8 cellular contexts compared by ENCODE assay signal in the genomic region with DNA sequence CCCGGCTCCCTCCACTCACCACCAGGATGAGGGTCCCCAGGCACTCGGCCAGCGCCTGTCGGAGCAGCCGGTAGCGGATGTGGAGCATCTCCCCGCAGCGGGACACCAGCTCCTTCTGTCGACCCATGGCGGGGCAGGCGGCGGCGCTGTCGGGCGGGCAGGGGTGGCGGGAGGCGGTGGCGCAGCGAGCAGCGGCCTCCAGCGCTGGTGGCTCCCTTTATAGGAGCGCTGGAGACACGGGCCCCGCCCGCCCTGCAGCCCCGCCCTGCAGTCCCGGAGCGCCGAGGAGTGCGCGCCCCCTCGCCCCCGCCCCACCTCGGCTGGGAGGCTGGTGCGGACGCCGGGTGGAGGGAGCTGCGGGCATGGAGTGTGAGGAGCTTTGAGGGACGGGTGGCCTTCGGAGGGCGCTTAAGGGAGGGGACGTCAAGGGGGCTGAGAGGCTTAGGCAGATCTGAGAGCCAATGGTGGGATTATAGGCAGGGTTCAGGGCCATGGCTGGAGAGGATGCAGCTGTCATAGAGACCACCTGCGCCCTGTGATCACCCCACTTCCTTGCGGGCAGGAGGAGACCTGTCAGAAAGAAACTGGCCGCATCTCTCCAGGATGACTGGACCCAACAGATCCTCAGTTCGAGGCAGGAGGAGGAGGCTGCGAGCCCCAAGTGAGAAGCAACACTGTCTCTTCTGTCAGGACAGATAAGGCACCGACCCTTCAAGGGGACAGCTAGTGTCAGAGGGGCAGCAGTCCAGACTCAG. TPM values are rescaled to one million over a fixed set of nuclear protein-coding genes. Genes with fewer than 3 reads are reported as not detected.
DNase-seq lines count a peak whose midpoint lies in the region; ATAC-seq and TF ChIP-seq lines count a peak whose summit lies in the region.

Gene AQP3 (minus strand): TSS at position 190 of the 755 bp plus-strand sequence. CDS start 63 bp downstream, at position 127.

- WGBS in right lobe of liver (ENCODE audit: insufficient coverage, low coverage, low lambda C conversion rate, missing lambda C conversion rate): 0% methylated on average over 2 of the region's 48 CpGs

- DNase-seq in AG04450 (ENCODE audit: low read depth, low spot score) (no peak), GM19238 (ENCODE audit: insufficient read length, low spot score) (peak; percentile 54), NCI-H1105 (lab: John Stamatoyannopoulos, UW) (peak; percentile 43), coronary artery (ENCODE audit: low spot score) (no peak), right lobe of liver (peak; percentile 80 to 84 (median 84))
- peak; percentile 33 for DNase-seq in activated CD4-positive, CD25-positive, alpha-beta regulatory T cell treated with anti-CD3 and anti-CD28 coated beads, Interleukin-2, amount 50 U/mL, for 16 hours (ENCODE audit: low read depth, low spot score)
- DNase-seq in stimulated activated CD4-positive, alpha-beta T cell treated with anti-CD3 and anti-CD28 coated beads, Interleukin-4, amount 100 ng/mL, for 48 hours (ENCODE audit: low read depth in 2 of 2): peak; percentile 50 to 57
- DNase-seq in NK-92 treated with Interleukin-12 subunit alpha and Interleukin-12 subunit beta, amount 100 ng/mL, for 24 hours (lab: John Stamatoyannopoulos, UW): no peak

- H3K4me3 ChIP-seq in AG04450 (ENCODE audit: low read depth, low read length) (peak within 1 kb of the TSS; percentile 55), coronary artery (peak within 1 kb of the TSS; percentile 71), right lobe of liver (peak within 1 kb of the TSS; percentile 68 to 73 (median 73))

- TF ChIP-seq CTCF in AG04450 (IDR thresholded peaks at IDR 0.05; ENCODE audit: low read depth, low read length): 0 out of 2 replicates have a peak, but pooled peaks have one; percentile 25
- peak; percentile 30 for TF ChIP-seq CTCF in coronary artery (IDR thresholded peaks at IDR 0.05)
- peak; percentile 28 to 38 (median 36) for TF ChIP-seq CTCF in right lobe of liver (IDR thresholded peaks at IDR 0.05)

- peaks cover 0 to 18% (median 2%) of the 10 kb centered on the region in 4 donors for H3K36me3 ChIP-seq in right lobe of liver

- peak; percentile 80 for TF ChIP-seq POLR2A in right lobe of liver (IDR thresholded peaks at IDR 0.05)

- CTCF ChIA-PET in AG04450 (lab: Charles Lee): interaction anchor here (0.6 to 2.4 kb wide), 18 partner anchors 8 to 161 kb away, joined by 3 to 16 read pairs (median 3); no protein-coding TSS in a partner anchor

- POLR2A ChIA-PET in AG04450 (lab: Yijun Ruan, JAX): interaction anchor here (0.6 kb wide), 1 partner anchor 145 kb away, joined by 3 read pairs; no protein-coding TSS in a partner anchor

- H3K9me3 ChIP-seq in AG04450 (ENCODE audit: control insufficient read depth, insufficient read depth, low read length): no peaks in the 10 kb centered on the region
- no peaks in the 10 kb centered on the region for H3K9me3 ChIP-seq in right lobe of liver

- H3K4me1 ChIP-seq in right lobe of liver: peaks cover 0 to 42% (median 8%) of the 10 kb centered on the region in 4 donors

- ATAC-seq in right lobe of liver: peak; percentile 69 to 86 (median 77)

- no peaks in the 10 kb centered on the region for H3K27me3 ChIP-seq in AG04450 (ENCODE audit: control insufficient read depth, insufficient read depth, low read length)
- H3K27me3 ChIP-seq in right lobe of liver: no peaks in the 10 kb centered on the region

- H3K27ac ChIP-seq in AG04450 (ENCODE audit: low read depth, low read length) (no peak within 1 kb of the TSS), coronary artery (peak within 1 kb of the TSS in 1 of 2 donors; percentile 63), right lobe of liver (peak within 1 kb of the TSS; percentile 79 to 93 (median 89))

- intact Hi-C loops in right lobe of liver (cut with DNase I): no loop called here

RNA-seq across cellular contexts. Expression of gene AQP3, which starts in this region (rescaled TPM):
- polyA plus RNA-seq in AG04450 (2011; rRNA removed): 10.6 and 12.4 TPM in 2 replicates
- 9.3 and 17.9 TPM in 2 replicates for polyA minus RNA-seq in AG04450 (2011; rRNA and poly(A)+ RNA removed)
- 100 to 1,000 TPM in 3 of 6 experiments, 10 to 100 TPM in 3; 49.7 to 158 (median 109) TPM for total RNA-seq in right lobe of liver

Comparison
In these comparisons a context has a peak if more than half of its experiments do, and no peak if none do; other contexts are left out.
1. DNase-seq: peak in GM19238 (single experiment), NCI-H1105 (single experiment), activated CD4-positive, CD25-positive, alpha-beta regulatory T cell treated with anti-CD3 and anti-CD28 coated beads, Interleukin-2, amount 50 U/mL, for 16 hours (single experiment), right lobe of liver (3 of 3) and stimulated activated CD4-positive, alpha-beta T cell treated with anti-CD3 and anti-CD28 coated beads, Interleukin-4, amount 100 ng/mL, for 48 hours (2 of 2); none in AG04450 (single experiment), coronary artery (single experiment) and NK-92 treated with Interleukin-12 subunit alpha and Interleukin-12 subunit beta, amount 100 ng/mL, for 24 hours (single experiment).
2. Peak in every context shown above with its lines, with median percentiles within 50 percentile points of each other: H3K4me3 ChIP-seq and CTCF ChIP-seq.